8 cellular contexts compared by ENCODE assay signal in genomic region chrX:151397741-151398070, GRCh38. TPM values are rescaled to one million over a fixed set of nuclear protein-coding genes. Genes with fewer than 3 reads are reported as not detected.
DNase-seq lines count a peak whose midpoint lies in the region; ATAC-seq, FAIRE-seq and TF ChIP-seq lines count a peak whose summit lies in the region.

No MANE protein-coding gene starts in this region.

- TF ChIP-seq CTCF in left lung (IDR thresholded peaks at IDR 0.05), result no peak
- TF ChIP-seq CTCF in upper lobe of right lung (IDR thresholded peaks at IDR 0.05), result no peak

- H3K4me1 ChIP-seq in left lung (peaks cover 0 to 16% of the 10 kb centered on the region in 2 donors), upper lobe of right lung (no peaks in the 10 kb centered on the region)

- H3K36me3 ChIP-seq in left lung, result no peaks in the 10 kb centered on the region
- H3K36me3 ChIP-seq in upper lobe of right lung, result no peaks in the 10 kb centered on the region

- DNase-seq in GM12892 (ENCODE audit: insufficient read length) (no peak), left lung (no peak), upper lobe of right lung (no peak), NCI-H1105 treated with DMSO at 0.1 percent for 48 hours (lab: John Stamatoyannopoulos, UW) (no peak)
- no peak for DNase-seq in activated naive CD8-positive, alpha-beta T cell treated with anti-CD3 and anti-CD28 coated beads, Interleukin-2, amount 10 ng/mL, durations not matched to agents 7 days and 5 days
- DNase-seq in stimulated activated CD4-positive, alpha-beta T cell treated with anti-CD3 and anti-CD28 coated beads, Interleukin-12 subunit alpha, Interleukin-12 subunit beta, amount 100 ng/mL, for 4 hours, result no peak

- H3K9me3 Mint-ChIP-seq in activated naive CD8-positive, alpha-beta T cell treated with anti-CD3 and anti-CD28 coated beads, Interleukin-2, amount 10 ng/mL, durations not matched to agents 7 days and 5 days, result no peaks in the 10 kb centered on the region

- H3K4me1 Mint-ChIP-seq in activated naive CD8-positive, alpha-beta T cell treated with anti-CD3 and anti-CD28 coated beads, Interleukin-2, amount 10 ng/mL, durations not matched to agents 7 days and 5 days, result peaks cover 35% of the 10 kb centered on the region

- no peak for TF ChIP-seq POLR2A in GM12892 (IDR thresholded peaks at IDR 0.05; ENCODE audit: low read depth, low read length)

- ATAC-seq in HG03378 (IDR thresholded peaks at IDR 0.05; ENCODE audit: unreplicated experiment) (peak; percentile 13), left lung (no peak), upper lobe of right lung (no peak), HG02588 (IDR thresholded peaks at IDR 0.05; ENCODE audit: unreplicated experiment) (no peak)
- ATAC-seq in activated naive CD8-positive, alpha-beta T cell treated with anti-CD3 and anti-CD28 coated beads, Interleukin-2, amount 10 ng/mL, durations not matched to agents 7 days and 5 days (ENCODE audit: low read depth), result no peak

- intact Hi-C loops in left lung (cut with DNase I) (no loop called here), upper lobe of right lung (cut with DNase I) (no loop called here)

- peak overlapping the region; percentile 87 for H3K4me3 Mint-ChIP-seq in activated naive CD8-positive, alpha-beta T cell treated with anti-CD3 and anti-CD28 coated beads, Interleukin-2, amount 10 ng/mL, durations not matched to agents 7 days and 5 days

- H3K27me3 ChIP-seq in left lung (no peaks in the 10 kb centered on the region), upper lobe of right lung (no peaks in the 10 kb centered on the region)

- peaks cover 6% of the 10 kb centered on the region for H3K36me3 Mint-ChIP-seq in activated naive CD8-positive, alpha-beta T cell treated with anti-CD3 and anti-CD28 coated beads, Interleukin-2, amount 10 ng/mL, durations not matched to agents 7 days and 5 days

- peak overlapping the region; percentile 45 to 60 for H3K4me3 ChIP-seq in left lung
- peak overlapping the region; percentile 68 for H3K4me3 ChIP-seq in upper lobe of right lung

- H3K27ac Mint-ChIP-seq in activated naive CD8-positive, alpha-beta T cell treated with anti-CD3 and anti-CD28 coated beads, Interleukin-2, amount 10 ng/mL, durations not matched to agents 7 days and 5 days, result peak overlapping the region; percentile 84

- no peaks in the 10 kb centered on the region for H3K27me3 Mint-ChIP-seq in activated naive CD8-positive, alpha-beta T cell treated with anti-CD3 and anti-CD28 coated beads, Interleukin-2, amount 10 ng/mL, durations not matched to agents 7 days and 5 days

- FAIRE-seq in GM12892 (lab: Jason Lieb, UNC), result peak; percentile 17

- H3K9me3 ChIP-seq in left lung (no peaks in the 10 kb centered on the region), upper lobe of right lung (no peaks in the 10 kb centered on the region)

- H3K27ac ChIP-seq in left lung (peak overlapping the region in 1 of 2 donors; percentile 93), upper lobe of right lung (peak overlapping the region; percentile 96)

- POLR2A ChIA-PET in activated naive CD8-positive, alpha-beta T cell treated with anti-CD3 and anti-CD28 coated beads, Interleukin-2, amount 10 ng/mL, durations not matched to agents 7 days and 5 days (lab: Charles Lee), result interaction anchor here (0.7 to 1.9 kb wide), 3 partner anchors 12 to 415 kb away, joined by 3 to 4 read pairs (median 4); partner anchors contain the start of gene HMGB3

RNA-seq across cellular contexts. Expression of gene VMA21, which starts 0.7 kb away (rescaled TPM):
- 29.8 TPM for polyA plus RNA-seq in GM12892 (2012; ENCODE audit: missing spikeins)
- 10 to 100 TPM; 39.1 to 43.7 TPM for total RNA-seq in activated naive CD8-positive, alpha-beta T cell treated with anti-CD3 and anti-CD28 coated beads, Interleukin-2, amount 10 ng/mL, durations not matched to agents 7 days and 5 days
- 10 to 100 TPM; 30.4 to 34.7 TPM for total RNA-seq in left lung
- 28.0 TPM for total RNA-seq in upper lobe of right lung
